ENCODE assay signal across 16 cellular contexts in the genomic region with DNA sequence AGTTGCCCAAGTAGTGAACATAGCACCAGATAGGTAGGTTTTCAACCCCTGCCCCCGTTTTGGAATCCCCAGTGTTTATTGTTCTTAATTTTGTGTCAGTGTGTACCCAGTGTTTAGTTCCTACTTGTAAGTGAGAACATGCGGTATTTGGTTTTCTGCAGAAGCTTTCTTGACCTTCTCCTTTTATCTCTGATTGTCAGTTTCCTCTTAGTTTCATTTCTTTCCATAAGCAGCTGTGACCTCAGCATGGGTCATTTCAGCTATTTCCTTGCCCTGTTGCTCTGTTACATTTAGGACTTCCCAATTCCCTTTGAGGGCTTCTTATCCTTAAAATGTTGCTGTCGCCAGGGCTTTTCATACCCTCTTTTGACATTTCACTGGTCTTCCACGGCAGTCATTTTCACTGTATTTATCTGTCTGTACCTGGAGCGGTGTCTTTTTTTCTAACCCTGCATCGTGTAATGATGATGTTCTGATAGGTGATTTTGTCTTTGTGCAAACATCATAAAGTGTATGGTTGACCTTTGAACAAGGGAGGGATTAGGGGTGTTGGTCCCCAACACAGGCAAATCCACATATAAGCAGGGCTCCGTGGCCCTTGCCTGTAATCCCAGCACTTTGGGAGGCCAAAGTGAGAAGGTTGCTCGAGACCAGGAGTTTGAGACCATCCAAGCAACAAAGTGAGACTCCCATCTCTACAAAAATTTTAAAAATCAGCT. TPM values are rescaled to one million over a fixed set of nuclear protein-coding genes. Genes with fewer than 3 reads are reported as not detected.
DNase-seq lines count a peak whose midpoint lies in the region; ATAC-seq and TF ChIP-seq lines count a peak whose summit lies in the region.
"Had no signal": no experiment of that assay in that cellular context is flagged by ENCODE, and none has a peak within 500 bp of the region (broad histone marks: within the 10 kb centered on the region; RNA-seq: fewer than 3 reads in every experiment).

No MANE protein-coding gene starts in this region.

- no peaks in the 10 kb centered on the region for H3K4me1 Mint-ChIP-seq in activated CD4-positive, alpha-beta T cell treated with anti-CD3 and anti-CD28 coated beads for 36 hours

- no peak overlapping the region for H2AFZ ChIP-seq in fibroblast of lung (ENCODE audit: low read length)

- CTCF ChIA-PET in activated CD4-positive, alpha-beta T cell treated with anti-CD3 and anti-CD28 coated beads for 36 hours (lab: Charles Lee) = interaction anchor here (0.6 kb wide), 1 partner anchor 91 kb away, joined by 5 read pairs; no protein-coding TSS in a partner anchor

- H3K4me2 ChIP-seq in fibroblast of lung (ENCODE audit: extremely low read depth, insufficient read depth, low read length) = peak overlapping the region; percentile 68

- DNase-seq in EL (peak; percentile 21), RWPE2 (ENCODE audit: low spot score) (no peak), fibroblast of lung (ENCODE audit: low read depth in 2 of 2) (peak in 1 of 2 donors; percentile 25), DMS79 treated with DMSO at 0.1 percent for 48 hours (lab: John Stamatoyannopoulos, UW) (no peak), suprapubic skin (ENCODE audit: low spot score in 2 of 2) (no peak)
- no peak for DNase-seq in activated CD4-positive, alpha-beta T cell treated with anti-CD3 and anti-CD28 coated beads for 36 hours
- DNase-seq: activated CD4-positive, alpha-beta memory T cell treated with anti-CD3 and anti-CD28 coated beads for 36 hours; activated gamma-delta T cell; CD4-positive, alpha-beta T cell; glutamatergic neuron; GOT3; NCI-H446; sigmoid colon had no signal

- no peaks in the 10 kb centered on the region for H3K36me3 ChIP-seq in RWPE2 (ENCODE audit: low read depth)
- no peaks in the 10 kb centered on the region for H3K36me3 ChIP-seq in fibroblast of lung (ENCODE audit: control insufficient read depth, insufficient read depth, low read length)
- no peaks in the 10 kb centered on the region for H3K36me3 ChIP-seq in neutrophil
- H3K36me3 ChIP-seq in suprapubic skin = no peaks in the 10 kb centered on the region
- H3K36me3 ChIP-seq: sigmoid colon, vagina had no signal

- POLR2A ChIA-PET in activated CD4-positive, alpha-beta T cell treated with anti-CD3 and anti-CD28 coated beads for 36 hours (lab: Charles Lee) = no interaction called here

- no peaks in the 10 kb centered on the region for H4K20me1 ChIP-seq in fibroblast of lung (ENCODE audit: control insufficient read depth, extremely low read depth, insufficient read depth, low read length)

- H3K9me3 Mint-ChIP-seq in activated CD4-positive, alpha-beta T cell treated with anti-CD3 and anti-CD28 coated beads for 36 hours (ENCODE audit: low read depth) = peaks cover 1% of the 10 kb centered on the region
- H3K9me3 Mint-ChIP-seq: activated CD4-positive, alpha-beta memory T cell treated with anti-CD3 and anti-CD28 coated beads for 36 hours; CD4-positive, alpha-beta T cell had no signal

- H3K27ac Mint-ChIP-seq in activated CD4-positive, alpha-beta T cell treated with anti-CD3 and anti-CD28 coated beads for 36 hours = no peak overlapping the region
- H3K27ac Mint-ChIP-seq: activated CD4-positive, alpha-beta memory T cell treated with anti-CD3 and anti-CD28 coated beads for 36 hours; CD4-positive, alpha-beta T cell had no signal

- H3K9me3 ChIP-seq in RWPE2 (ENCODE audit: severe bottlenecking) (peaks cover 8% of the 10 kb centered on the region), fibroblast of lung (ENCODE audit: control insufficient read depth, insufficient read depth, low read depth, low read length) (no peaks in the 10 kb centered on the region), neutrophil (no peaks in the 10 kb centered on the region), suprapubic skin (no peaks in the 10 kb centered on the region)
- H3K9me3 ChIP-seq: sigmoid colon, vagina had no signal

- no peak for TF ChIP-seq POLR2A in suprapubic skin (IDR thresholded peaks at IDR 0.05)

- H3K36me3 Mint-ChIP-seq in activated CD4-positive, alpha-beta T cell treated with anti-CD3 and anti-CD28 coated beads for 36 hours (ENCODE audit: low read depth) = no peaks in the 10 kb centered on the region

- H3K27ac ChIP-seq in RWPE2 (ENCODE audit: poor library complexity, severe bottlenecking) = peak overlapping the region; percentile 90
- H3K27ac ChIP-seq in fibroblast of lung (ENCODE audit: insufficient read depth, low read length) = no peak overlapping the region
- H3K27ac ChIP-seq in neutrophil = peak overlapping the region; percentile 26
- no peak overlapping the region for H3K27ac ChIP-seq in suprapubic skin
- H3K27ac ChIP-seq: vagina had no signal

- TF ChIP-seq EP300 in suprapubic skin (IDR thresholded peaks at IDR 0.05) = no peak

- H3K4me1 ChIP-seq in RWPE2 (ENCODE audit: insufficient read depth, poor library complexity, severe bottlenecking) (peaks cover 21% of the 10 kb centered on the region), fibroblast of lung (ENCODE audit: control insufficient read depth, extremely low read depth, insufficient read depth, low read length) (peaks cover 13% of the 10 kb centered on the region), neutrophil (ENCODE audit: control insufficient read depth in 1 of 2, insufficient read depth in 1 of 2, low read depth in 1 of 2, low read length in 1 of 2) (peaks cover 25 to 28% of the 10 kb centered on the region in 2 experiments), suprapubic skin (peaks cover 41% of the 10 kb centered on the region)

- H3K27me3 ChIP-seq in RWPE2 (ENCODE audit: insufficient read depth, poor library complexity, severe bottlenecking) (no peaks in the 10 kb centered on the region), fibroblast of lung (ENCODE audit: control insufficient read depth, insufficient read depth, low read length) (no peaks in the 10 kb centered on the region), neutrophil (no peaks in the 10 kb centered on the region), suprapubic skin (no peaks in the 10 kb centered on the region)
- H3K27me3 ChIP-seq: sigmoid colon, vagina had no signal

- H3K27me3 Mint-ChIP-seq in activated CD4-positive, alpha-beta T cell treated with anti-CD3 and anti-CD28 coated beads for 36 hours = no peaks in the 10 kb centered on the region
- H3K27me3 Mint-ChIP-seq: CD4-positive, alpha-beta T cell had no signal

- H3K4me3 ChIP-seq in RWPE2 (ENCODE audit: severe bottlenecking) (no peak overlapping the region), fibroblast of lung (replicated peaks in 1 of 4; ENCODE audit: control extremely low read depth in 1 of 4, insufficient read depth in 1 of 4, low read depth in 3 of 4, low read length in 4 of 4) (no peak overlapping the region), neutrophil (ENCODE audit: low read depth in 1 of 2, low read length in 1 of 2) (no peak overlapping the region), suprapubic skin (no peak overlapping the region)
- H3K4me3 ChIP-seq: sigmoid colon, vagina had no signal

- TF ChIP-seq CTCF in RWPE2 (IDR thresholded peaks at IDR 0.05; ENCODE audit: poor library complexity, severe bottlenecking) (no peak), fibroblast of lung (conservative IDR thresholded peaks at IDR 0.05 in 1 of 2, IDR thresholded peaks at IDR 0.05 in 1 of 2; ENCODE audit: low read depth in 1 of 2, low read length in 2 of 2) (no peak), neutrophil (IDR thresholded peaks at IDR 0.05) (no peak), suprapubic skin (IDR thresholded peaks at IDR 0.05) (no peak)

- intact Hi-C loops in activated CD4-positive, alpha-beta T cell treated with anti-CD3 and anti-CD28 coated beads for 36 hours (cut with DNase I, micrococcal nuclease) = no loop called here

- WGBS in suprapubic skin = 58% methylated on average over 8 of the region's 8 CpGs

- peaks cover 54% of the 10 kb centered on the region for H3K79me2 ChIP-seq in fibroblast of lung (ENCODE audit: control insufficient read depth, insufficient read depth, low read length)

- no peak overlapping the region for H3K4me3 Mint-ChIP-seq in activated CD4-positive, alpha-beta T cell treated with anti-CD3 and anti-CD28 coated beads for 36 hours
- H3K4me3 Mint-ChIP-seq: activated CD4-positive, alpha-beta memory T cell treated with anti-CD3 and anti-CD28 coated beads for 36 hours; CD4-positive, alpha-beta T cell had no signal

- no peak overlapping the region for H3K9ac ChIP-seq in fibroblast of lung (ENCODE audit: insufficient read depth, low read length)

- no peak for ATAC-seq in RWPE2 (ENCODE audit: low read depth)
- no peak for ATAC-seq in activated CD4-positive, alpha-beta T cell treated with anti-CD3 and anti-CD28 coated beads for 36 hours
- ATAC-seq in HG03342 (IDR thresholded peaks at IDR 0.05; ENCODE audit: unreplicated experiment) = no peak

RNA-seq across cellular contexts. Expression of a gene that starts 15.0 kb away (rescaled TPM):
- total RNA-seq in fibroblast of lung (25.4 and 34.7 TPM in 2 replicates), suprapubic skin (10 to 100 TPM; 23.8 to 53.3 (median 35.2) TPM)
- polyA plus RNA-seq in fibroblast of lung = 63.1 and 67.1 TPM in 2 replicates
- 35.2 and 36.0 TPM in 2 replicates for polyA plus RNA-seq in fibroblast of lung (2012)
- polyA minus RNA-seq in fibroblast of lung (ENCODE audit: low replicate concordance) = 54.9 and 84.5 TPM in 2 replicates
- 1 to 10 TPM; 5.7 to 7.3 TPM for total RNA-seq in activated CD4-positive, alpha-beta T cell treated with anti-CD3 and anti-CD28 coated beads for 36 hours

RNA-seq across cellular contexts. Expression of a gene that starts 15.7 kb away (rescaled TPM):
- 22.1 and 30.7 TPM in 2 replicates for total RNA-seq in fibroblast of lung
- 58.8 and 72.6 TPM in 2 replicates for polyA plus RNA-seq in fibroblast of lung
- polyA plus RNA-seq in fibroblast of lung (2012) = 31.0 and 32.5 TPM in 2 replicates
- polyA minus RNA-seq in fibroblast of lung (ENCODE audit: low replicate concordance) = 14.1 and 21.5 TPM in 2 replicates
- total RNA-seq in suprapubic skin = 10 to 100 TPM; 13.8 to 99.7 (median 23.7) TPM
- 10 to 100 TPM; 31.4 to 35.2 TPM for total RNA-seq in activated CD4-positive, alpha-beta T cell treated with anti-CD3 and anti-CD28 coated beads for 36 hours

Comparison
In these comparisons a context has a peak if more than half of its experiments do, and no peak if none do; other contexts are left out.
1. H3K27ac ChIP-seq: peak in RWPE2 (single experiment) and neutrophil (single experiment); none in fibroblast of lung (single experiment) and suprapubic skin (single experiment).